2 cellular contexts compared by ENCODE assay signal in genomic region chr10:77547651-77548050, GRCh38.
TF ChIP-seq lines count a peak whose summit lies in the region.

No MANE protein-coding gene starts in this region.

TF ChIP-seq in HepG2, 621 proteins besides CTCF, POLR2A, EP300 and RAD21:
- TF ChIP-seq, protein P1, sequence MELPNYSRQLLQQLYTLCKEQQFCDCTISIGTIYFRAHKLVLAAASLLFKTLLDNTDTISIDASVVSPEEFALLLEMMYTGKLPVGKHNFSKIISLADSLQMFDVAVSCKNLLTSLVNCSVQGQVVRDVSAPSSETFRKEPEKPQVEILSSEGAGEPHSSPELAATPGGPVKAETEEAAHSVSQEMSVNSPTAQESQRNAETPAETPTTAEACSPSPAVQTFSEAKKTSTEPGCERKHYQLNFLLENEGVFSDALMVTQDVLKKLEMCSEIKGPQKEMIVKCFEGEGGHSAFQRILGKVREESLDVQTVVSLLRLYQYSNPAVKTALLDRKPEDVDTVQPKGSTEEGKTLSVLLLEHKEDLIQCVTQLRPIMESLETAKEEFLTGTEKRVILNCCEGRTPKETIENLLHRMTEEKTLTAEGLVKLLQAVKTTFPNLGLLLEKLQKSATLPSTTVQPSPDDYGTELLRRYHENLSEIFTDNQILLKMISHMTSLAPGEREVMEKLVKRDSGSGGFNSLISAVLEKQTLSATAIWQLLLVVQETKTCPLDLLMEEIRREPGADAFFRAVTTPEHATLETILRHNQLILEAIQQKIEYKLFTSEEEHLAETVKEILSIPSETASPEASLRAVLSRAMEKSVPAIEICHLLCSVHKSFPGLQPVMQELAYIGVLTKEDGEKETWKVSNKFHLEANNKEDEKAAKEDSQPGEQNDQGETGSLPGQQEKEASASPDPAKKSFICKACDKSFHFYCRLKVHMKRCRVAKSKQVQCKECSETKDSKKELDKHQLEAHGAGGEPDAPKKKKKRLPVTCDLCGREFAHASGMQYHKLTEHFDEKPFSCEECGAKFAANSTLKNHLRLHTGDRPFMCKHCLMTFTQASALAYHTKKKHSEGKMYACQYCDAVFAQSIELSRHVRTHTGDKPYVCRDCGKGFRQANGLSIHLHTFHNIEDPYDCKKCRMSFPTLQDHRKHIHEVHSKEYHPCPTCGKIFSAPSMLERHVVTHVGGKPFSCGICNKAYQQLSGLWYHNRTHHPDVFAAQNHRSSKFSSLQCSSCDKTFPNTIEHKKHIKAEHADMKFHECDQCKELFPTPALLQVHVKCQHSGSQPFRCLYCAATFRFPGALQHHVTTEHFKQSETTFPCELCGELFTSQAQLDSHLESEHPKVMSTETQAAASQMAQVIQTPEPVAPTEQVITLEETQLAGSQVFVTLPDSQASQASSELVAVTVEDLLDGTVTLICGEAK (IDR thresholded peaks at IDR 0.05) = no peak
- TF ChIP-seq, protein P1 (CRISPR knock-in tag; IDR thresholded peaks at IDR 0.05) = 0 out of 2 replicates have a peak, but pooled peaks have one; percentile 33
- TF ChIP-seq GPN1 (CRISPR knock-in tag; IDR thresholded peaks at IDR 0.05; ENCODE audit: borderline replicate concordance) = no peak
- TF ChIP-seq, protein P2, sequence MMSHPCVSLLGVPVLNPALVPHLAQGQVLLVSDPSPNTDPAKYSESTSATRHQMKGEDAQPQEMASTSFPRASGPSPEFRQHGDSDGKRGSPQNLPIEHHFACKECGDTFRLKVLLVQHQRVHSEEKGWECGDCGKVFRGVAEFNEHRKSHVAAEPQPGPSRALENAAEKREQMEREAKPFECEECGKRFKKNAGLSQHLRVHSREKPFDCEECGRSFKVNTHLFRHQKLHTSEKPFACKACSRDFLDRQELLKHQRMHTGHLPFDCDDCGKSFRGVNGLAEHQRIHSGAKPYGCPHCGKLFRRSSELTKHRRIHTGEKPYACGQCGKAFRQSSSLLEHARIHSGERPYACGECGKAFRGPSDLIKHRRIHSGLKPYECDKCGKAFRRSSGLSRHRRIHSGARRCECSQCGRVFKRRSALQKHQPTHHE (CRISPR knock-in tag; IDR thresholded peaks at IDR 0.05; ENCODE audit: borderline replicate concordance) = no peak
- no peak for TF ChIP-seq DPF2 (CRISPR knock-in tag; IDR thresholded peaks at IDR 0.05; ENCODE audit: borderline replicate concordance, low read depth)

TF ChIP-seq in K562, 482 proteins besides CTCF, POLR2A, EP300 and RAD21:
- TF ChIP-seq PCBP2 (IDR thresholded peaks at IDR 0.05; ENCODE audit: low read depth, low read length, poor library complexity, severe bottlenecking) (no peak), NFYB (IDR thresholded peaks at IDR 0.05; ENCODE audit: extremely low read depth, insufficient read length) (no peak), NFIC (IDR thresholded peaks at IDR 0.05) (peak; percentile 15; the same call in 1 of the 2 replicates), NR1H2 (CRISPR knock-in tag; IDR thresholded peaks at IDR 0.05) (no peak)
- TF ChIP-seq, protein P1 (IDR thresholded peaks at IDR 0.05) = peak; percentile 90
- TF ChIP-seq, protein P1 (CRISPR knock-in tag; IDR thresholded peaks at IDR 0.05) = no peak
TF ChIP-seq in K562: peak in this region for 2.
